Comparison of ENCODE assay signal across 8 cellular contexts in genomic region chr14:30283822-30284446, GRCh38.
DNase-seq lines count a peak whose midpoint lies in the region; ATAC-seq and TF ChIP-seq lines count a peak whose summit lies in the region.

No MANE protein-coding gene starts in this region.

- H3K27ac ChIP-seq in breast epithelium, result no peak overlapping the region
- no peak overlapping the region for H3K27ac ChIP-seq in stomach

- 47 to 63% (median 53%) methylated on average over 2 of the region's 2 CpGs for WGBS in stomach, 5 donors

- no peak for ATAC-seq in omental fat pad (ENCODE audit: low FRiP score)

- H3K9me3 ChIP-seq in breast epithelium (peaks cover 0 to 4% of the 10 kb centered on the region in 2 donors), stomach (no peaks in the 10 kb centered on the region)

- TF ChIP-seq POLR2A in breast epithelium (IDR thresholded peaks at IDR 0.05) (no peak), stomach (IDR thresholded peaks at IDR 0.05) (no peak)

- peaks cover 2% of the 10 kb centered on the region for H3K9me3 Mint-ChIP-seq in nephron

- no peak for TF ChIP-seq EP300 in stomach (IDR thresholded peaks at IDR 0.05)

- H3K27ac Mint-ChIP-seq in nephron, result no peak overlapping the region

- H3K4me3 ChIP-seq in GM12875 (ENCODE audit: low read depth, low read length) (no peak overlapping the region), breast epithelium (no peak overlapping the region), stomach (no peak overlapping the region)

- intact Hi-C loops in breast epithelium (cut with DNase I; ENCODE audit: low total_unique reads) (no loop called here), stomach (cut with DNase I; ENCODE audit: low total_unique reads) (no loop called here)

- H3K36me3 ChIP-seq in breast epithelium (no peaks in the 10 kb centered on the region), stomach (no peaks in the 10 kb centered on the region)

- no peaks in the 10 kb centered on the region for H3K27me3 Mint-ChIP-seq in nephron (ENCODE audit: low read depth)

- DNase-seq in AG20443 (ENCODE audit: low spot score), result peak; percentile 55
- peak; percentile 33 for DNase-seq in MV-4-11 (lab: John Stamatoyannopoulos, UW)
- no peak for DNase-seq in breast epithelium (ENCODE audit: low spot score in 2 of 2)
- no peak for DNase-seq in omental fat pad (ENCODE audit: low spot score)
- DNase-seq in activated CD8-positive, alpha-beta memory T cell treated with anti-CD3 and anti-CD28 coated beads, Interleukin-2, amount 50 U/mL, for 4 hours, result no peak
- DNase-seq in stomach, result no peak

- H3K4me3 Mint-ChIP-seq in nephron, result no peak overlapping the region

- H3K36me3 Mint-ChIP-seq in nephron (ENCODE audit: low read depth), result no peaks in the 10 kb centered on the region

- H3K4me1 ChIP-seq in breast epithelium (no peaks in the 10 kb centered on the region), stomach (no peaks in the 10 kb centered on the region)

- H3K27me3 ChIP-seq in breast epithelium (no peaks in the 10 kb centered on the region), stomach (no peaks in the 10 kb centered on the region)

- H3K4me1 Mint-ChIP-seq in nephron, result no peaks in the 10 kb centered on the region

- TF ChIP-seq CTCF in GM12875 (IDR thresholded peaks at IDR 0.05; ENCODE audit: borderline replicate concordance, insufficient read depth, low read depth, low read length), result peak; percentile 70; the same call in 1 of the 2 replicates
- peak in 2 of 3 donors; percentile 23 for TF ChIP-seq CTCF in breast epithelium (IDR thresholded peaks at IDR 0.05)
- TF ChIP-seq CTCF in nephron (IDR thresholded peaks at IDR 0.05; ENCODE audit: unreplicated experiment in 3 of 3), result peak; percentile 42 to 57 (median 43)
- TF ChIP-seq CTCF in omental fat pad (IDR thresholded peaks at IDR 0.05), result no peak
- peak in 3 of 7 experiments; percentile 10 to 44 (median 14) for TF ChIP-seq CTCF in stomach (IDR thresholded peaks at IDR 0.05)

Comparison
In these comparisons a context has a peak if more than half of its experiments do, and no peak if none do; other contexts are left out.
1. DNase-seq: peak in AG20443 (single experiment) and MV-4-11 (single experiment); none in breast epithelium (0 of 2), omental fat pad (single experiment), activated CD8-positive, alpha-beta memory T cell treated with anti-CD3 and anti-CD28 coated beads, Interleukin-2, amount 50 U/mL, for 4 hours (single experiment) and stomach (single experiment).
2. CTCF ChIP-seq: peak in GM12875 (single experiment), breast epithelium (2 of 3) and nephron (3 of 3); none in omental fat pad (0 of 3).